8 cellular contexts compared by ENCODE assay signal in the genomic region with DNA sequence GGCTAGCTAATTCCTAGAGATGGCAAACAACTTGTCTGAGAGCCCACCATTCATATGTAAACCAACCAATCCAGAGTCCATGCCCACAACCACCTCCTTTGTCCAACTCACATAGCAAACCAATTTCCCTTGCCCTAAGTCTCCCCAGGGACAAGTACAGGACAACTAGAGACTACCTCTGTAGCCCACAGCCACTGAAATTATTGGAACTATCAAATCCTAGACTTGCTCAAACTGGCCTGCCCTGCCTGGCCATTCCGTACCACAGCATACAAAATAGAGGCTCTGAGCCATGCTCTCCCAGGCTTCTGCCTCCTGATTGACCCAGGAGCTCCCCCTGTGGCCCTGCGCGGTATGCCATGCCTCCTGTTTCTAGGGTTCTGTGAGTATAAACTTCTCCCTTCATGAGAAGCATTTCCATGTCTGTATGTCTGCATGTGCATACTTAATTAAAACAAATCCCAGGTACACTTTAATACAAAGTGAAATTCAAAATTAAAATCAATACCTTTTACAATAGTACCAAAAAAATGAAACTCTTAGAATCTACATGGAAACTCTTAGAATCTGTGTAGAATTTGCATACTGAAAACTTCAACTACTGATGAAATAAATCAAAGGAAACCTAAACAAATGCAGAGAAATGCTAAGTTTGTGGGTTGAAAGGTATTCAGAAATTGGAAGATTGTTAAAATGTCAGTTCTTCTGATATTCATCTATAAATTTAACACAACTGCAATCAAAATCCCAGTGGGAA. TPM values are rescaled to one million over a fixed set of nuclear protein-coding genes. Genes with fewer than 3 reads are reported as not detected.
DNase-seq lines count a peak whose midpoint lies in the region; ATAC-seq and TF ChIP-seq lines count a peak whose summit lies in the region.

No MANE protein-coding gene starts in this region.

- peak; percentile 99 for TF ChIP-seq CTCF in astrocyte of the cerebellum (IDR thresholded peaks at IDR 0.05; ENCODE audit: low read depth, low read length, missing control alignments)

- H3K9me3 ChIP-seq in iPS-20b (ENCODE audit: insufficient read depth, low read depth, low read length): no peaks in the 10 kb centered on the region

- peaks cover 23% of the 10 kb centered on the region for H3K27me3 ChIP-seq in iPS-20b (ENCODE audit: insufficient read depth, low read length)

- H3K9ac ChIP-seq in iPS-20b (ENCODE audit: low read depth, low read length): peak overlapping the region; percentile 64; the same call in 1 of the 2 replicates

- DNase-seq in GDM1 (lab: John Stamatoyannopoulos, UW): peak; percentile 3
- peak; percentile 39 for DNase-seq in HK-2 (ENCODE audit: unreplicated experiment)
- DNase-seq in SK-MEL-5 (ENCODE audit: low read depth, low spot score): peak; percentile 85
- peak; percentile 37 for DNase-seq in astrocyte of the cerebellum (ENCODE audit: low read depth)
- DNase-seq in stimulated activated CD4-positive, alpha-beta T cell treated with anti-CD3 and anti-CD28 coated beads, Interleukin-1b, Interleukin-23, amount 100 ng/mL, for 24 hours (ENCODE audit: low read depth in 4 of 4, low spot score in 1 of 4): peak in 3 of 4 experiments; percentile 26 to 43 (median 33)
- no peak for DNase-seq in activated gamma-delta T cell (lab: John Stamatoyannopoulos, UW)

- no peak overlapping the region for H3K4me3 ChIP-seq in astrocyte of the cerebellum (ENCODE audit: low read depth, low read length)
- H3K4me3 ChIP-seq in iPS-20b (ENCODE audit: low read length): peak overlapping the region; percentile 48; the same call in 1 of the 2 replicates

- in situ Hi-C loops in SK-MEL-5 (cut with HindIII; ENCODE audit: low pct_unique_long_range_greater_than_20kb, low sequenced_read_pairs): no loop called here
- in situ Hi-C loops in astrocyte of the cerebellum (cut with HindIII; ENCODE audit: low sequenced_read_pairs): no loop called here

- peak; percentile 95 for ATAC-seq in GM21423 (IDR thresholded peaks at IDR 0.05; ENCODE audit: unreplicated experiment)

- H3K27ac ChIP-seq in iPS-20b (ENCODE audit: low read length): peak overlapping the region; percentile 30

- peaks cover 12% of the 10 kb centered on the region for H3K4me1 ChIP-seq in iPS-20b (ENCODE audit: insufficient read depth, low read length)

- no peaks in the 10 kb centered on the region for H3K36me3 ChIP-seq in iPS-20b (ENCODE audit: insufficient read depth, low read depth, low read length)

RNA-seq across cellular contexts. Expression of a gene that starts 4.0 kb away (rescaled TPM):
- total RNA-seq in SK-MEL-5 (2014; rRNA removed; shearing (Covaris generic)): under 0.01 TPM in 1 of 2 replicates, not detected in the other
- polyA plus RNA-seq in SK-MEL-5 (2015; cell fraction: cytosol; rRNA removed): not detected in 2 replicates
- 0.11 TPM in 1 of 2 replicates, not detected in the other for polyA plus RNA-seq in SK-MEL-5 (2015; cell fraction: nucleus; rRNA removed)
